ENCODE assay signal across 1 cellular context in the genomic region with DNA sequence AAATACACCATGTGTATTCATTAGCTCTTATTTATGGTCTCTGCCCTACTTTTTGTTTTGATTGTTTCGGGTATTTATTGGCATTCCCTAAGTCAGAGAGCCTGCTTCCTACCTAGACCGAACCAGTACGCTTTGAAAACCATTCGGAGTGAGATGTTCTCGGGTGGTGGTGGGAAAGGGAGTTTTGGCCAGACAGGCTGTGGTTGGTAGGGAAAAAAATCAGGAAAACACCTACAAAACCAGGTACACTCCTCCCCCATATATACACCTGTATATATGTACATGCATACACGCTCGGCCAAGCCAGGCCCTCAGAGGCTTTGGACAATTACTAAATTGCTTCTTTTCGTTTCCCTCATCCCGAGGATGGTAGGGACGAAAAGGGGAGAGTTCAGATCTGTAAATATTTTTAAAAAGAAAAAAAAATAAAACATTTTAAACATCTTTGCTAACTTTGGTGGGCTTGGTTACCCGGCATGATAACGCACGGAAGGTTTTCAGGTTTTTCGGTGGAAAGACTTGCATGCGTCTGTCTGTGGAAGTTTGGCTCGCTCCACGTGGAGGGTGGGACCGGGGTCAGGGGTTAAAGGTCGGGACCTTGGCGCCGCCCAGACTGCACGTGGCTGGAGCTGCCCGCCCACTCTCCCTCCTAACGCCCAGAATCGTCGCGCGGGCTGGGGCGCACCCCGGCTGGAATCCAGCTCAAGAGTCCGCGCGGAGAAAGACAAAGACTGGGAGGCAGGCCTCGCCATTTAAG.
TF ChIP-seq lines count a peak whose summit lies in the region.

No MANE protein-coding gene starts in this region.

TF ChIP-seq in GM23338, 12 proteins besides CTCF, POLR2A, EP300 and RAD21 (continued from another document):
- TF ChIP-seq, protein P1, sequence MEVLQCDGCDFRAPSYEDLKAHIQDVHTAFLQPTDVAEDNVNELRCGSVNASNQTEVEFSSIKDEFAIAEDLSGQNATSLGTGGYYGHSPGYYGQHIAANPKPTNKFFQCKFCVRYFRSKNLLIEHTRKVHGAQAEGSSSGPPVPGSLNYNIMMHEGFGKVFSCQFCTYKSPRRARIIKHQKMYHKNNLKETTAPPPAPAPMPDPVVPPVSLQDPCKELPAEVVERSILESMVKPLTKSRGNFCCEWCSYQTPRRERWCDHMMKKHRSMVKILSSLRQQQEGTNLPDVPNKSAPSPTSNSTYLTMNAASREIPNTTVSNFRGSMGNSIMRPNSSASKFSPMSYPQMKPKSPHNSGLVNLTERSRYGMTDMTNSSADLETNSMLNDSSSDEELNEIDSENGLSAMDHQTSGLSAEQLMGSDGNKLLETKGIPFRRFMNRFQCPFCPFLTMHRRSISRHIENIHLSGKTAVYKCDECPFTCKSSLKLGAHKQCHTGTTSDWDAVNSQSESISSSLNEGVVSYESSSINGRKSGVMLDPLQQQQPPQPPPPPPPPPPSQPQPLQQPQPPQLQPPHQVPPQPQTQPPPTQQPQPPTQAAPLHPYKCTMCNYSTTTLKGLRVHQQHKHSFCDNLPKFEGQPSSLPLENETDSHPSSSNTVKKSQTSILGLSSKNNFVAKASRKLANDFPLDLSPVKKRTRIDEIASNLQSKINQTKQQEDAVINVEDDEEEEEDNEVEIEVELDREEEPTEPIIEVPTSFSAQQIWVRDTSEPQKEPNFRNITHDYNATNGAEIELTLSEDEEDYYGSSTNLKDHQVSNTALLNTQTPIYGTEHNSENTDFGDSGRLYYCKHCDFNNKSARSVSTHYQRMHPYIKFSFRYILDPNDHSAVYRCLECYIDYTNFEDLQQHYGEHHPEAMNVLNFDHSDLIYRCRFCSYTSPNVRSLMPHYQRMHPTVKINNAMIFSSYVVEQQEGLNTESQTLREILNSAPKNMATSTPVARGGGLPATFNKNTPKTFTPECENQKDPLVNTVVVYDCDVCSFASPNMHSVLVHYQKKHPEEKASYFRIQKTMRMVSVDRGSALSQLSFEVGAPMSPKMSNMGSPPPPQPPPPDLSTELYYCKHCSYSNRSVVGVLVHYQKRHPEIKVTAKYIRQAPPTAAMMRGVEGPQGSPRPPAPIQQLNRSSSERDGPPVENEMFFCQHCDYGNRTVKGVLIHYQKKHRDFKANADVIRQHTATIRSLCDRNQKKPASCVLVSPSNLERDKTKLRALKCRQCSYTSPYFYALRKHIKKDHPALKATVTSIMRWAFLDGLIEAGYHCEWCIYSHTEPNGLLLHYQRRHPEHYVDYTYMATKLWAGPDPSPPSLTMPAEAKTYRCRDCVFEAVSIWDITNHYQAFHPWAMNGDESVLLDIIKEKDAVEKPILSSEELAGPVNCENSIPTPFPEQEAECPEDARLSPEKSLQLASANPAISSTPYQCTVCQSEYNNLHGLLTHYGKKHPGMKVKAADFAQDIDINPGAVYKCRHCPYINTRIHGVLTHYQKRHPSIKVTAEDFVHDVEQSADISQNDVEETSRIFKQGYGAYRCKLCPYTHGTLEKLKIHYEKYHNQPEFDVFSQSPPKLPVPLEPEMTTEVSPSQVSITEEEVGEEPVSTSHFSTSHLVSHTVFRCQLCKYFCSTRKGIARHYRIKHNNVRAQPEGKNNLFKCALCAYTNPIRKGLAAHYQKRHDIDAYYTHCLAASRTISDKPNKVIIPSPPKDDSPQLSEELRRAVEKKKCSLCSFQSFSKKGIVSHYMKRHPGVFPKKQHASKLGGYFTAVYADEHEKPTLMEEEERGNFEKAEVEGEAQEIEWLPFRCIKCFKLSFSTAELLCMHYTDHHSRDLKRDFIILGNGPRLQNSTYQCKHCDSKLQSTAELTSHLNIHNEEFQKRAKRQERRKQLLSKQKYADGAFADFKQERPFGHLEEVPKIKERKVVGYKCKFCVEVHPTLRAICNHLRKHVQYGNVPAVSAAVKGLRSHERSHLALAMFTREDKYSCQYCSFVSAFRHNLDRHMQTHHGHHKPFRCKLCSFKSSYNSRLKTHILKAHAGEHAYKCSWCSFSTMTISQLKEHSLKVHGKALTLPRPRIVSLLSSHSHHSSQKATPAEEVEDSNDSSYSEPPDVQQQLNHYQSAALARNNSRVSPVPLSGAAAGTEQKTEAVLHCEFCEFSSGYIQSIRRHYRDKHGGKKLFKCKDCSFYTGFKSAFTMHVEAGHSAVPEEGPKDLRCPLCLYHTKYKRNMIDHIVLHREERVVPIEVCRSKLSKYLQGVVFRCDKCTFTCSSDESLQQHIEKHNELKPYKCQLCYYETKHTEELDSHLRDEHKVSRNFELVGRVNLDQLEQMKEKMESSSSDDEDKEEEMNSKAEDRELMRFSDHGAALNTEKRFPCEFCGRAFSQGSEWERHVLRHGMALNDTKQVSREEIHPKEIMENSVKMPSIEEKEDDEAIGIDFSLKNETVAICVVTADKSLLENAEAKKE (CRISPR knock-in tag; IDR thresholded peaks at IDR 0.05): no peak
- peak; percentile 2 for TF ChIP-seq EZH2phosphoT487 (IDR thresholded peaks at IDR 0.05; ENCODE audit: unreplicated experiment)
- TF ChIP-seq ZNF331 (CRISPR knock-in tag; IDR thresholded peaks at IDR 0.05; ENCODE audit: low read depth): no peak
- TF ChIP-seq CREB1 (CRISPR knock-in tag; IDR thresholded peaks at IDR 0.05; ENCODE audit: low read depth): no peak
